ENCODE assay signal across 1 cellular context in genomic region chr16:88870608-88871348, GRCh38.
A peak's percentile ranks its signal among the peaks of the same experiment; 100 is the strongest.
TF ChIP-seq lines count a peak whose summit lies in the region.

No MANE protein-coding gene starts in this region.

TF ChIP-seq in HepG2, 621 proteins besides CTCF, POLR2A, EP300 and RAD21:
- TF ChIP-seq JUNB (CRISPR knock-in tag; IDR thresholded peaks at IDR 0.05; ENCODE audit: borderline replicate concordance) (no peak), NRL (CRISPR knock-in tag; IDR thresholded peaks at IDR 0.05; ENCODE audit: borderline replicate concordance) (no peak), RELA (CRISPR knock-in tag; IDR thresholded peaks at IDR 0.05) (no peak), ZNF263 (CRISPR knock-in tag; IDR thresholded peaks at IDR 0.05) (peak; percentile 81; the same call in 1 of the 2 replicates), ZNF414 (CRISPR knock-in tag; IDR thresholded peaks at IDR 0.05) (no peak), ONECUT2 (CRISPR knock-in tag; IDR thresholded peaks at IDR 0.05) (no peak), ZBTB14 (CRISPR knock-in tag; IDR thresholded peaks at IDR 0.05) (no peak), HNRNPLL (IDR thresholded peaks at IDR 0.05; ENCODE audit: low read depth, low read length, poor library complexity, severe bottlenecking) (peak; percentile 21), NFYC (CRISPR knock-in tag; IDR thresholded peaks at IDR 0.05) (no peak), ZBTB38 (CRISPR knock-in tag; IDR thresholded peaks at IDR 0.05) (no peak), BCL6 (CRISPR knock-in tag; IDR thresholded peaks at IDR 0.05) (no peak), ZBTB2 (CRISPR knock-in tag; IDR thresholded peaks at IDR 0.05; ENCODE audit: low read depth) (no peak)
